23 cellular contexts compared by ENCODE assay signal in genomic region chr3:146196789-146197188, GRCh38. TPM values are rescaled to one million over a fixed set of nuclear protein-coding genes. Genes with fewer than 3 reads are reported as not detected.
"Had no signal": no experiment of that assay in that cellular context is flagged by ENCODE, and none has a peak within 500 bp of the region (broad histone marks: within the 10 kb centered on the region; RNA-seq: fewer than 3 reads in every experiment).

No MANE protein-coding gene starts in this region.

- DNase-seq: IMR-90; Karpas-422; KG1; MG63; NCI-H1092; NCI-H1436; NCI-H1694 treated with DMSO at 0.1 percent for 48 hours; NCI-H1930; NCI-H2081; NCI-H2107; NCI-H2227 treated with DMSO at 0.1 percent for 48 hours; NCI-H524; NCI-H69; NK-92 treated with Interleukin-12 subunit alpha and Interleukin-12 subunit beta, amount 100 ng/mL, for 24 hours; PC-3; SHP77; SK-N-SH; SW 1271; T-cell had no signal

- H3K27ac ChIP-seq: HL-60, RWPE1 had no signal

- H3K4me2 ChIP-seq: SK-N-SH had no signal

- H3K27me3 ChIP-seq: MG63 had no signal

- H3K9me3 ChIP-seq: MG63, SK-N-SH had no signal

- H3K4me3 ChIP-seq: MG63 had no signal

- H3K9ac ChIP-seq: SK-N-SH had no signal

- H3K9me3 Mint-ChIP-seq: T-cell had no signal

- ATAC-seq: Panc1, PC-3, T-cell had no signal

- H3K4me1 Mint-ChIP-seq: T-cell had no signal

- H3K36me3 Mint-ChIP-seq: T-cell had no signal

- H3K4me3 Mint-ChIP-seq: T-cell had no signal

- H3K27ac Mint-ChIP-seq: T-cell had no signal

RNA-seq across cellular contexts. Expression of gene PLOD2, which starts 35.8 kb away (rescaled TPM):
- total RNA-seq: OCI-LY7 had no signal

RNA-seq across cellular contexts. Expression of gene PLSCR4, which starts 54.1 kb away (rescaled TPM):
- total RNA-seq: OCI-LY7 had no signal
